Comparison of ENCODE assay signal across 1 cellular context in the genomic region with DNA sequence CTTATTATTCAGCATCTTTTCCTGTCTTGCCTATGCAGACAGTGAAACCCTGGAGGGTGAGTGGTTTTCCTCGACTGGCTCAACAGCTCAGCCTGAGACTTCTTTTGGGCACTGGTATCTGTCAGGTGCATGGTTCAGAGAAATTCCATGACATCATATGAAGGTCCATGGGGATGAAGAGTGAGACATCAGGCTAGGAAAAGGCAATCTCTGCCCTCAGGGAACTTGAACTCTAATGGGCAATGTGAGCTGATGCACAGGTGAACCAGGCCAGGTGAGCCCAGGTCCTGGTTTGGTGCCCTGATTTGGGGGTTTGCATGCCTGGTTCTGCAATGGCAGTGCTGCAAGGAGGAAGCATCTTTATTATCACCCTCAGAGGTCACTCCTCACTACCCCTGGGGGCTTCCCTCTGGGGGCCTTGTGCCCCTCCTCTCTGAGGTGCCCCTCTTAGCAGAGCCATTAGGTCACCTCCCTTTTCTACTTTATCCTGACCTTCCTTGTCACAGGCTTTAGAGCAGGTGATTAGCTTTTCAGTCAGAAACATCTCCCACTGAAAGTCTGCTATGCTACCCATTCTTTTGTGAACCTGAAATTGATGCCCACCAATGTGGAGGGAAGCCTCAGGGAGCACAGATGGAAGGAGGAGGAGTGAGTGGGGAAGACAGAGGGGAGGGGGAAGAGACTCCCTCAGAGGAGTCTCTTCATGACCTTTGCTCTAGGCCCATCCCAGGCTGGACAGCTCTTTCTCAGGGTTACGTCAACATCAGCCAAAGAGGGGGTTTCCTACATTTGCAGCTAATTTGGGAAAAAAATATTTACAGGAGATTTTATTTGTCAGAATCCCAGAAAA.
TF ChIP-seq lines count a peak whose summit lies in the region.

No MANE protein-coding gene starts in this region.

TF ChIP-seq in HepG2, 621 proteins besides CTCF, POLR2A, EP300 and RAD21 (continued from another document):
- TF ChIP-seq PATZ1 (CRISPR knock-in tag; IDR thresholded peaks at IDR 0.05) (peak; percentile 37; the same call in 1 of the 2 replicates), ZNF276 (CRISPR knock-in tag; IDR thresholded peaks at IDR 0.05; ENCODE audit: low read depth) (0 out of 2 replicates have a peak, but pooled peaks have one; percentile 55), ZFP1 (CRISPR knock-in tag; IDR thresholded peaks at IDR 0.05) (no peak), FOXA1 (IDR thresholded peaks at IDR 0.05) (no peak), FOXA1 (CRISPR knock-in tag; IDR thresholded peaks at IDR 0.05) (0 out of 2 replicates have a peak, but pooled peaks have one; percentile 41), ZFX (CRISPR knock-in tag; IDR thresholded peaks at IDR 0.05; ENCODE audit: low read depth) (peak; percentile 42; the same call in 1 of the 2 replicates), KDM5B (CRISPR knock-in tag; IDR thresholded peaks at IDR 0.05; ENCODE audit: borderline replicate concordance) (peak; percentile 51; the same call in 1 of the 2 replicates), ZFP37 (CRISPR knock-in tag; IDR thresholded peaks at IDR 0.05; ENCODE audit: borderline replicate concordance) (0 out of 2 replicates have a peak, but pooled peaks have one; percentile 62), ZNF614 (CRISPR knock-in tag; IDR thresholded peaks at IDR 0.05; ENCODE audit: borderline replicate concordance) (peak; percentile 31; the same call in 1 of the 2 replicates), ZNF431 (CRISPR knock-in tag; IDR thresholded peaks at IDR 0.05; ENCODE audit: borderline replicate concordance, low read depth) (0 out of 2 replicates have a peak, but pooled peaks have one; percentile 34), NR2F6 (IDR thresholded peaks at IDR 0.05) (peak; percentile 66; the same call in 1 of the 2 replicates), NR2F6 (CRISPR knock-in tag; IDR thresholded peaks at IDR 0.05) (peak; percentile 74; the same call in 1 of the 2 replicates), MAFG (CRISPR knock-in tag; IDR thresholded peaks at IDR 0.05) (no peak)
- TF ChIP-seq, protein P1, sequence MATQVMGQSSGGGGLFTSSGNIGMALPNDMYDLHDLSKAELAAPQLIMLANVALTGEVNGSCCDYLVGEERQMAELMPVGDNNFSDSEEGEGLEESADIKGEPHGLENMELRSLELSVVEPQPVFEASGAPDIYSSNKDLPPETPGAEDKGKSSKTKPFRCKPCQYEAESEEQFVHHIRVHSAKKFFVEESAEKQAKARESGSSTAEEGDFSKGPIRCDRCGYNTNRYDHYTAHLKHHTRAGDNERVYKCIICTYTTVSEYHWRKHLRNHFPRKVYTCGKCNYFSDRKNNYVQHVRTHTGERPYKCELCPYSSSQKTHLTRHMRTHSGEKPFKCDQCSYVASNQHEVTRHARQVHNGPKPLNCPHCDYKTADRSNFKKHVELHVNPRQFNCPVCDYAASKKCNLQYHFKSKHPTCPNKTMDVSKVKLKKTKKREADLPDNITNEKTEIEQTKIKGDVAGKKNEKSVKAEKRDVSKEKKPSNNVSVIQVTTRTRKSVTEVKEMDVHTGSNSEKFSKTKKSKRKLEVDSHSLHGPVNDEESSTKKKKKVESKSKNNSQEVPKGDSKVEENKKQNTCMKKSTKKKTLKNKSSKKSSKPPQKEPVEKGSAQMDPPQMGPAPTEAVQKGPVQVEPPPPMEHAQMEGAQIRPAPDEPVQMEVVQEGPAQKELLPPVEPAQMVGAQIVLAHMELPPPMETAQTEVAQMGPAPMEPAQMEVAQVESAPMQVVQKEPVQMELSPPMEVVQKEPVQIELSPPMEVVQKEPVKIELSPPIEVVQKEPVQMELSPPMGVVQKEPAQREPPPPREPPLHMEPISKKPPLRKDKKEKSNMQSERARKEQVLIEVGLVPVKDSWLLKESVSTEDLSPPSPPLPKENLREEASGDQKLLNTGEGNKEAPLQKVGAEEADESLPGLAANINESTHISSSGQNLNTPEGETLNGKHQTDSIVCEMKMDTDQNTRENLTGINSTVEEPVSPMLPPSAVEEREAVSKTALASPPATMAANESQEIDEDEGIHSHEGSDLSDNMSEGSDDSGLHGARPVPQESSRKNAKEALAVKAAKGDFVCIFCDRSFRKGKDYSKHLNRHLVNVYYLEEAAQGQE (IDR thresholded peaks at IDR 0.05; ENCODE audit: borderline replicate concordance in 1 of 2, low read depth in 1 of 2, low read length in 2 of 2), result peak; percentile 18 to 89
- TF ChIP-seq, protein P2, sequence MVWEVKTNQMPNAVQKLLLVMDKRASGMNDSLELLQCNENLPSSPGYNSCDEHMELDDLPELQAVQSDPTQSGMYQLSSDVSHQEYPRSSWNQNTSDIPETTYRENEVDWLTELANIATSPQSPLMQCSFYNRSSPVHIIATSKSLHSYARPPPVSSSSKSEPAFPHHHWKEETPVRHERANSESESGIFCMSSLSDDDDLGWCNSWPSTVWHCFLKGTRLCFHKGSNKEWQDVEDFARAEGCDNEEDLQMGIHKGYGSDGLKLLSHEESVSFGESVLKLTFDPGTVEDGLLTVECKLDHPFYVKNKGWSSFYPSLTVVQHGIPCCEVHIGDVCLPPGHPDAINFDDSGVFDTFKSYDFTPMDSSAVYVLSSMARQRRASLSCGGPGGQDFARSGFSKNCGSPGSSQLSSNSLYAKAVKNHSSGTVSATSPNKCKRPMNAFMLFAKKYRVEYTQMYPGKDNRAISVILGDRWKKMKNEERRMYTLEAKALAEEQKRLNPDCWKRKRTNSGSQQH (CRISPR knock-in tag; IDR thresholded peaks at IDR 0.05; ENCODE audit: low read depth), result peak; percentile 30; the same call in 1 of the 2 replicates
